1 cellular context compared by ENCODE assay signal in genomic region chr12:69042970-69043369, GRCh38.
TF ChIP-seq lines count a peak whose summit lies in the region.

No MANE protein-coding gene starts in this region.

TF ChIP-seq in GM23338, 12 proteins besides CTCF, POLR2A, EP300 and RAD21 (continued from another document):
- TF ChIP-seq EZH2 (IDR thresholded peaks at IDR 0.05; ENCODE audit: low read depth, unreplicated experiment), result no peak
- TF ChIP-seq NANOG (IDR thresholded peaks at IDR 0.05; ENCODE audit: borderline replicate concordance), result no peak
